ENCODE assay signal across 8 cellular contexts in genomic region chr2:136025057-136025973, GRCh38. TPM values are rescaled to one million over a fixed set of nuclear protein-coding genes. Genes with fewer than 3 reads are reported as not detected.
DNase-seq lines count a peak whose midpoint lies in the region; ATAC-seq, FAIRE-seq and TF ChIP-seq lines count a peak whose summit lies in the region.

No MANE protein-coding gene starts in this region.

- ATAC-seq in HG02610 (IDR thresholded peaks at IDR 0.05; ENCODE audit: unreplicated experiment) (peak; percentile 82), K562 (peak; percentile 98), HG03521 (IDR thresholded peaks at IDR 0.05; ENCODE audit: unreplicated experiment) (no peak)

- no peak for TF ChIP-seq RAD21 in K562 (CRISPR knock-in tag; conservative IDR thresholded peaks at IDR 0.05 in 1 of 2, IDR thresholded peaks at IDR 0.05 in 1 of 2)

- H3K9ac ChIP-seq in K562 (ENCODE audit: insufficient read depth in 1 of 2, low read depth in 2 of 2, low read length in 2 of 2) (0 out of 4 replicates have a peak overlapping the region, but pooled peaks of 1 of the 2 experiments have one; percentile 4), iPS-15b (ENCODE audit: low read depth, low read length) (no peak overlapping the region)

- H3K4me3 ChIP-seq in K562 (no peak overlapping the region), iPS-15b (ENCODE audit: low read depth, low read length) (peak overlapping the region; percentile 72)

- TF ChIP-seq CTCF in K562 (IDR thresholded peaks at IDR 0.05 in 2 of 3, conservative IDR thresholded peaks at IDR 0.05 in 1 of 3; ENCODE audit: insufficient read depth in 2 of 3, low read depth in 1 of 3, low read length in 3 of 3) = no peak

- in situ Hi-C loops in K562 (cut with MboI) = no loop called here

- no peak for TF ChIP-seq POLR2A in K562 (conservative IDR thresholded peaks at IDR 0.05)

- H3K27ac ChIP-seq in K562 (ENCODE audit: extremely low read depth, low read depth, low read length) = no peak overlapping the region

- POLR2A ChIA-PET in K562 (lab: Yijun Ruan, JAX) = no interaction called here

- no peak overlapping the region; the same call in 1 of the 2 replicates for H3K4me2 ChIP-seq in K562 (ENCODE audit: insufficient read depth, low read length)

- H3K36me3 ChIP-seq in K562 (ENCODE audit: control insufficient read depth, insufficient read depth, low read length) (no peaks in the 10 kb centered on the region), iPS-15b (ENCODE audit: control insufficient read depth, insufficient read depth, low read length) (no peaks in the 10 kb centered on the region)

- peak; percentile 94 for DNase-seq in COLO668 (lab: John Stamatoyannopoulos, UW; ENCODE audit: unreplicated experiment)
- peak; percentile 17 for DNase-seq in NCI-H524 treated with DMSO at 0.1 percent for 48 hours (lab: John Stamatoyannopoulos, UW)
- DNase-seq in K562 (ENCODE audit: extremely low read depth in 1 of 4, low spot score in 3 of 4) = peak; percentile 20 to 43 (median 29)
- DNase-seq in retina = peak; percentile 96
- DNase-seq in T-helper 9 cell = no peak

- CTCF ChIA-PET in K562 (lab: Yijun Ruan, JAX; ENCODE audit: low intra/inter-chr PET ratio) = no interaction called here

- 15% methylated on average over 43 of the region's 43 CpGs for WGBS in K562 (ENCODE audit: insufficient coverage, low coverage, missing lambda C conversion rate)

- peaks cover 23 to 28% of the 10 kb centered on the region in 2 experiments for H3K27me3 ChIP-seq in K562 (ENCODE audit: control insufficient read depth in 2 of 2, insufficient read depth in 2 of 2, low read length in 2 of 2)
- peaks cover 3% of the 10 kb centered on the region for H3K27me3 ChIP-seq in iPS-15b (ENCODE audit: control insufficient read depth, insufficient read depth, low read length)

- H2AFZ ChIP-seq in K562 (ENCODE audit: low read depth, low read length) = peak overlapping the region; percentile 42; the same call in 1 of the 2 replicates

- H3K9me1 ChIP-seq in K562 (ENCODE audit: control insufficient read depth, insufficient read depth, low read length) = no peaks in the 10 kb centered on the region

- no peak for FAIRE-seq in K562 (lab: Jason Lieb, UNC)

- no peaks in the 10 kb centered on the region for H3K9me3 ChIP-seq in K562 (replicated peaks; ENCODE audit: control insufficient read depth, insufficient read depth, low read depth, low read length)
- H3K9me3 ChIP-seq in iPS-15b (ENCODE audit: control insufficient read depth, insufficient read depth, low read length) = no peaks in the 10 kb centered on the region

- TF ChIP-seq EP300 in K562 (IDR thresholded peaks at IDR 0.05; ENCODE audit: low read length) = no peak

- no peaks in the 10 kb centered on the region for H4K20me1 ChIP-seq in K562 (replicated peaks; ENCODE audit: control insufficient read depth, insufficient read depth, low read length)

- intact Hi-C loops in K562 (cut with micrococcal nuclease) = no loop called here

- BruUV-seq in K562 (replicated peaks; lab: Mats Ljungman, UMichigan) = no TSS peak

- H3K4me1 ChIP-seq in K562 (replicated peaks in 1 of 2; ENCODE audit: control insufficient read depth in 2 of 2, insufficient read depth in 2 of 2, low read length in 2 of 2) (peaks cover 0 to 7% of the 10 kb centered on the region in 2 experiments; a peak in 2 of 5 replicates), iPS-15b (ENCODE audit: control insufficient read depth, insufficient read depth, low read length) (peaks cover 7% of the 10 kb centered on the region)

- no peaks in the 10 kb centered on the region for H3K79me2 ChIP-seq in K562 (ENCODE audit: control insufficient read depth, insufficient read depth, low read length)

TF ChIP-seq in K562, 482 proteins besides CTCF, POLR2A, EP300 and RAD21:
- TF ChIP-seq HDAC8 (tag; IDR thresholded peaks at IDR 0.05) = no peak
- TF ChIP-seq PBX2 (CRISPR knock-in tag; IDR thresholded peaks at IDR 0.05; ENCODE audit: low read depth) = peak; percentile 48; the same call in 1 of the 2 replicates
- TF ChIP-seq PBX2 (tag; conservative IDR thresholded peaks at IDR 0.05; ENCODE audit: low read depth) = peak; percentile 63
- peak in 1 of 2 experiments; percentile 12; a peak in 1 of 4 replicates for TF ChIP-seq KDM1A (IDR thresholded peaks at IDR 0.05)
- no peak for TF ChIP-seq MCM7 (IDR thresholded peaks at IDR 0.05)
- peak; percentile 95 for TF ChIP-seq PKNOX1 (IDR thresholded peaks at IDR 0.05)
- 0 out of 2 replicates have a peak, but pooled peaks have one; percentile 29 for TF ChIP-seq CXXC5 (CRISPR knock-in tag; IDR thresholded peaks at IDR 0.05)
- no peak for TF ChIP-seq ZBTB43 (CRISPR knock-in tag; IDR thresholded peaks at IDR 0.05)
- no peak for TF ChIP-seq CBFB (CRISPR knock-in tag; IDR thresholded peaks at IDR 0.05)
- TF ChIP-seq, protein P1, sequence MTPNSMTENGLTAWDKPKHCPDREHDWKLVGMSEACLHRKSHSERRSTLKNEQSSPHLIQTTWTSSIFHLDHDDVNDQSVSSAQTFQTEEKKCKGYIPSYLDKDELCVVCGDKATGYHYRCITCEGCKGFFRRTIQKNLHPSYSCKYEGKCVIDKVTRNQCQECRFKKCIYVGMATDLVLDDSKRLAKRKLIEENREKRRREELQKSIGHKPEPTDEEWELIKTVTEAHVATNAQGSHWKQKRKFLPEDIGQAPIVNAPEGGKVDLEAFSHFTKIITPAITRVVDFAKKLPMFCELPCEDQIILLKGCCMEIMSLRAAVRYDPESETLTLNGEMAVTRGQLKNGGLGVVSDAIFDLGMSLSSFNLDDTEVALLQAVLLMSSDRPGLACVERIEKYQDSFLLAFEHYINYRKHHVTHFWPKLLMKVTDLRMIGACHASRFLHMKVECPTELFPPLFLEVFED (CRISPR knock-in tag; conservative IDR thresholded peaks at IDR 0.05) = no peak
- no peak for TF ChIP-seq DPF2 (IDR thresholded peaks at IDR 0.05)
- TF ChIP-seq NCOA4 (IDR thresholded peaks at IDR 0.05; ENCODE audit: partially characterized antibody) = no peak
- 0 out of 2 replicates have a peak, but pooled peaks have one; percentile 12 for TF ChIP-seq RB1 (IDR thresholded peaks at IDR 0.05; ENCODE audit: low read depth)
- TF ChIP-seq RFX1 (IDR thresholded peaks at IDR 0.05) = peak; percentile 84

RNA-seq across cellular contexts. Expression of gene DARS1, which starts 39.9 kb away (rescaled TPM):
- total RNA-seq in K562 (2011; cell fraction: chromatin; rRNA removed; ENCODE audit: low replicate concordance) = 52.8 and 147 TPM in 2 replicates
- total RNA-seq in K562 (2011; cell fraction: nucleolus; rRNA removed) = 22.5 and 30.5 TPM in 2 replicates
- total RNA-seq in K562 (2011; cell fraction: nucleoplasm; rRNA removed) = 54.0 and 61.3 TPM in 2 replicates
- 74.3 and 93.2 TPM in 2 replicates for total RNA-seq in K562 (2014; rRNA removed)
- 150 and 171 TPM in 2 replicates for total RNA-seq in K562 (2014; rRNA removed; fragmentation: Illumina TruSeq; extraction: Trizol)
- 106 and 116 TPM in 2 replicates for total RNA-seq in K562 (2015; rRNA removed; fragmentation: Illumina TruSeq; extraction: Trizol)
- total RNA-seq in K562 (2021) = 92.7 and 95.3 TPM in 2 replicates
- 230 and 239 TPM in 2 replicates for polyA plus RNA-seq in K562 (2011; rRNA removed)
- polyA plus RNA-seq in K562 (2011; cell fraction: cytosol; rRNA removed) = 43.0 and 108 TPM in 2 replicates
- 39.8 and 79.6 TPM in 2 replicates for polyA plus RNA-seq in K562 (2011; cell fraction: nucleus; rRNA removed)
- polyA plus RNA-seq in K562 (2012) = 91.7 and 100 TPM in 2 replicates
- 141 and 167 TPM in 2 replicates for polyA plus RNA-seq in K562 (2014; fragmentation: Illumina TruSeq; extraction: Trizol)
- polyA plus RNA-seq in K562 (2014; fragmentation: Nextera tagmentation; extraction: Ambion mirVana) = 10 to 100 TPM; 91.5 to 95.0 TPM
- polyA plus RNA-seq in K562 (2014; rRNA removed) = 89.7 and 98.0 TPM in 2 replicates
- 346 and 409 TPM in 2 replicates for polyA minus RNA-seq in K562 (2011; rRNA and poly(A)+ RNA removed)
- 60.3 and 90.3 TPM in 2 replicates for polyA minus RNA-seq in K562 (2011; cell fraction: cytosol; rRNA and poly(A)+ RNA removed)
- 34.6 and 73.8 TPM in 2 replicates for polyA minus RNA-seq in K562 (2011; cell fraction: nucleus; rRNA and poly(A)+ RNA removed)
